In the genomic region with DNA sequence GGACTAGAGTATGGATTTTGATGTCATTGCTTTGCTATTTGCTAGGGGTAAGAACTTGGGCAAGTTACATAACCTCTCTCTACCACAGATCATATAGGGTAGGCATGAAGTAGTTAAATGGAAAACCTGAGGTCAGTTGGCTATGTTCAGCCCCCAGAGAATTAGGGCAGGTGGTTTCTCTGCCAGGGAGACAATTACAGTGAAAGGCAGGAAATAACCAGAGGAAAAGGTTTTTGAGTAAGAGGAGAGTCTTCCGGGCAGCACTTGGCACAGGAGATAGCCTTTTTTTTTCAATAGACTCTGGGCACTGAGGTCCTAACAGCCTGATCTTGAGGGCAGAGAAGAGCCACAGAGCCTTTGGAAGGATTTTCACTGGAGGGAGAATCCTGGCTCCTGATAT, we compare ENCODE assay signal across 16 cellular contexts.
"Had no signal": no experiment of that assay in that cellular context is flagged by ENCODE, and none has a peak within 500 bp of the region (broad histone marks: within the 10 kb centered on the region; RNA-seq: fewer than 3 reads in every experiment).

No MANE protein-coding gene starts in this region.

- H3K27ac ChIP-seq: cardiac muscle cell, lower lobe of right lung, spleen, transverse colon had no signal

- H3K9me3 ChIP-seq: lower lobe of right lung, spleen, transverse colon had no signal

- DNase-seq: activated CD4-positive, alpha-beta T cell treated with anti-CD3 and anti-CD28 coated beads for 4 hours; activated CD4-positive, alpha-beta T cell treated with anti-CD3 and anti-CD28 coated beads, Interleukin-2, amount 50 U/mL, for 48 hours; activated CD4-positive, CD25-positive, alpha-beta regulatory T cell; activated CD8-positive, alpha-beta memory T cell treated with anti-CD3 and anti-CD28 coated beads, Interleukin-2, amount 50 U/mL, for 48 hours; activated naive CD4-positive, alpha-beta T cell treated with Interleukin-2 at 50 U/mL for 16 hours; activated T-cell treated with anti-CD3 and anti-CD28 coated beads, Interleukin-2, amount 50 U/mL, for 48 hours; cortex of kidney; lower lobe of right lung; naive thymus-derived CD4-positive, alpha-beta T cell; retina; spleen; stimulated activated CD4-positive, alpha-beta T cell treated with anti-CD3 and anti-CD28 coated beads, Interleukin-4, amount 100 ng/mL, for 4 hours; stimulated activated naive CD8-positive, alpha-beta T cell treated with anti-CD3 and anti-CD28 coated beads, Interleukin-15, amount 100 ng/mL, for 72 hours; transverse colon had no signal

- H3K4me1 ChIP-seq: lower lobe of right lung, transverse colon had no signal

- ATAC-seq: left lobe of liver; naive thymus-derived CD4-positive, alpha-beta T cell; stimulated activated naive CD8-positive, alpha-beta T cell treated with anti-CD3 and anti-CD28 coated beads, Interleukin-15, amount 100 ng/mL, for 72 hours had no signal

- H3K36me3 ChIP-seq: cardiac muscle cell, lower lobe of right lung, spleen, transverse colon had no signal

- H3K4me3 ChIP-seq: cardiac muscle cell, lower lobe of right lung, spleen, transverse colon had no signal

- H3K27me3 ChIP-seq: cardiac muscle cell, transverse colon had no signal
